In genomic region chr19:6127716-6128335, GRCh38 we compare ENCODE assay signal across 31 cellular contexts. TPM values are rescaled to one million over a fixed set of nuclear protein-coding genes. Genes with fewer than 3 reads are reported as not detected.
"Had no signal": no experiment of that assay in that cellular context is flagged by ENCODE, and none has a peak within 500 bp of the region (broad histone marks: within the 10 kb centered on the region; RNA-seq: fewer than 3 reads in every experiment).

No MANE protein-coding gene starts in this region.

- DNase-seq: activated CD4-positive, alpha-beta T cell treated with anti-CD3 and anti-CD28 coated beads for 1 hour; activated CD4-positive, alpha-beta T cell treated with anti-CD3 and anti-CD28 coated beads, Interleukin-2, amount 50 U/mL, for 1 hour; activated CD8-positive, alpha-beta T cell treated with anti-CD3 and anti-CD28 coated beads, Interleukin-2, amount 10 ng/mL, durations not matched to agents 7 days and 5 days; activated T-cell treated with anti-CD3 and anti-CD28 coated beads, Interleukin-2, amount 50 U/mL, for 1 hour; adrenal gland; endodermal cell; esophagus squamous epithelium; foreskin keratinocyte; lower lobe of right lung; naive B cell; nucleus accumbens; sigmoid colon; stimulated activated CD4-positive, alpha-beta T cell treated with anti-CD3 and anti-CD28 coated beads, Interleukin-4, amount 100 ng/mL, for 1 hour; stimulated activated naive CD4-positive, alpha-beta T cell; testis; trophoblast cell; WERI-Rb-1 had no signal

- H3K27me3 Mint-ChIP-seq: activated naive CD8-positive, alpha-beta T cell; naive B cell had no signal

- H3K36me3 Mint-ChIP-seq: activated naive CD8-positive, alpha-beta T cell; naive B cell had no signal

- H3K27ac Mint-ChIP-seq: activated CD8-positive, alpha-beta T cell treated with anti-CD3 and anti-CD28 coated beads, Interleukin-2, amount 10 ng/mL, durations not matched to agents 7 days and 5 days; activated naive CD8-positive, alpha-beta T cell; endodermal cell; naive B cell; T-helper 2 cell treated with Interferon-gamma antibody and Interleukin-4, amounts not matched to agents 5 μg/mL and 100 μg/mL, for 36 hours had no signal

- H3K9me3 ChIP-seq: adrenal gland, sigmoid colon, testis had no signal

- H3K36me3 ChIP-seq: adrenal gland, breast epithelium, esophagus squamous epithelium, lower lobe of right lung, sigmoid colon, vagina, WERI-Rb-1 had no signal

- ATAC-seq: activated CD8-positive, alpha-beta T cell treated with anti-CD3 and anti-CD28 coated beads, Interleukin-2, amount 10 ng/mL, durations not matched to agents 7 days and 5 days; foreskin keratinocyte; left lobe of liver; lower lobe of right lung had no signal

- H3K27ac ChIP-seq: adrenal gland, breast epithelium, coronary artery, esophagus squamous epithelium, foreskin keratinocyte, lower lobe of right lung, sigmoid colon, testis, vagina, WERI-Rb-1 had no signal

- H3K4me3 Mint-ChIP-seq: activated CD8-positive, alpha-beta T cell treated with anti-CD3 and anti-CD28 coated beads, Interleukin-2, amount 10 ng/mL, durations not matched to agents 7 days and 5 days; activated naive CD8-positive, alpha-beta T cell; endodermal cell; naive B cell; T-helper 2 cell treated with Interferon-gamma antibody and Interleukin-4, amounts not matched to agents 5 μg/mL and 100 μg/mL, for 36 hours had no signal

- FAIRE-seq: astrocyte, TTC549 had no signal

- H3K4me3 ChIP-seq: adrenal gland, breast epithelium, coronary artery, esophagus squamous epithelium, lower lobe of right lung, sigmoid colon, testis, vagina had no signal

- H3K27me3 ChIP-seq: adrenal gland, breast epithelium, esophagus squamous epithelium, foreskin keratinocyte, sigmoid colon, testis, vagina had no signal

- H3K4me1 ChIP-seq: adrenal gland, breast epithelium, esophagus squamous epithelium, foreskin keratinocyte, lower lobe of right lung, sigmoid colon, testis, vagina had no signal

- H3K4me1 Mint-ChIP-seq: endodermal cell, naive B cell had no signal

RNA-seq across cellular contexts. Expression of gene ACSBG2, which starts 7.6 kb away (rescaled TPM):
- total RNA-seq: activated CD8-positive, alpha-beta T cell treated with anti-CD3 and anti-CD28 coated beads, Interleukin-2, amount 10 ng/mL, durations not matched to agents 7 days and 5 days; adrenal gland; astrocyte; endodermal cell; foreskin keratinocyte; glomerular endothelial cell; kidney epithelial cell; left lobe of liver; mesenteric fat pad; mucosa of gallbladder; renal cortical epithelial cell; sigmoid colon; vagina had no signal
- polyA plus RNA-seq: adrenal gland, foreskin keratinocyte, neural cell had no signal
